In genomic region chr2:237628482-237629187, GRCh38 we compare ENCODE assay signal across 9 cellular contexts. TPM values are rescaled to one million over a fixed set of nuclear protein-coding genes. Genes with fewer than 3 reads are reported as not detected.
DNase-seq lines count a peak whose midpoint lies in the region; ATAC-seq and TF ChIP-seq lines count a peak whose summit lies in the region.
"Had no signal": no experiment of that assay in that cellular context is flagged by ENCODE, and none has a peak within 500 bp of the region (broad histone marks: within the 10 kb centered on the region; RNA-seq: fewer than 3 reads in every experiment).

No MANE protein-coding gene starts in this region.

- TF ChIP-seq CTCF in PC-3 (conservative IDR thresholded peaks at IDR 0.05; ENCODE audit: low read depth, low read length) (no peak), epithelial cell of proximal tubule (conservative IDR thresholded peaks at IDR 0.05; ENCODE audit: low read depth, low read length) (no peak), osteoblast (IDR thresholded peaks at IDR 0.05; ENCODE audit: extremely low read depth, low read depth, low read length) (no peak), transverse colon (IDR thresholded peaks at IDR 0.05) (no peak)

- H4K20me1 ChIP-seq in BLaER1 treated with 17β-estradiol and CSF1 and Interleukin-3, amounts not matched to agents 10 nM and 100 nM = peaks cover 18 to 42% (median 32%) of the 10 kb centered on the region in 11 experiments; a peak in 20 of 22 replicates
- H4K20me1 ChIP-seq in PC-3 (ENCODE audit: low read length) (no peaks in the 10 kb centered on the region), osteoblast (ENCODE audit: insufficient read depth, low read length) (peaks cover 10% of the 10 kb centered on the region)

- peaks cover 0 to 10% (median 3%) of the 10 kb centered on the region in 11 experiments; a peak in 8 of 22 replicates for H3K9me3 ChIP-seq in BLaER1 treated with 17β-estradiol and CSF1 and Interleukin-3, amounts not matched to agents 10 nM and 100 nM (replicated peaks in 1 of 11)
- H3K9me3 ChIP-seq in PC-3 (ENCODE audit: low read length) = no peaks in the 10 kb centered on the region
- no peaks in the 10 kb centered on the region for H3K9me3 ChIP-seq in osteoblast (ENCODE audit: low read depth, low read length)
- no peaks in the 10 kb centered on the region for H3K9me3 ChIP-seq in transverse colon

- TF ChIP-seq EP300 in transverse colon (IDR thresholded peaks at IDR 0.05; ENCODE audit: low read depth) = no peak

- peak overlapping the region in 3 of 11 experiments; percentile 73 to 80 (median 73); a peak in 3 of 22 replicates for H3K27ac ChIP-seq in BLaER1 treated with 17β-estradiol and CSF1 and Interleukin-3, amounts not matched to agents 10 nM and 100 nM
- H3K27ac ChIP-seq in PC-3 (ENCODE audit: low read length) = no peak overlapping the region
- peak overlapping the region; percentile 31 for H3K27ac ChIP-seq in osteoblast (ENCODE audit: low read depth, low read length)
- no peak overlapping the region for H3K27ac ChIP-seq in transverse colon

- H3K27me3 ChIP-seq in BLaER1 treated with 17β-estradiol and CSF1 and Interleukin-3, amounts not matched to agents 10 nM and 100 nM = peaks cover 8 to 40% (median 37%) of the 10 kb centered on the region in 11 experiments; a peak in 21 of 22 replicates
- H3K27me3 ChIP-seq in PC-3 (ENCODE audit: low read length) (no peaks in the 10 kb centered on the region), osteoblast (ENCODE audit: insufficient read depth, low read length) (no peaks in the 10 kb centered on the region), transverse colon (peaks cover 24% of the 10 kb centered on the region)

- H2AFZ ChIP-seq in PC-3 (ENCODE audit: low read length) = peak overlapping the region; percentile 79
- H2AFZ ChIP-seq in osteoblast (ENCODE audit: low read length) = no peak overlapping the region

- CTCF ChIA-PET in PC-3 (lab: Charles Lee) = no interaction called here

- POLR2A ChIA-PET in PC-3 (lab: Charles Lee; ENCODE audit: unreplicated experiment) = no interaction called here

- H3F3A ChIP-seq in PC-3 (ENCODE audit: low read length, unreplicated experiment) = no peaks in the 10 kb centered on the region

- DNase-seq in PC-3 = no peak
- no peak for DNase-seq in epithelial cell of proximal tubule (ENCODE audit: low read depth)
- peak; percentile 68 for DNase-seq in osteoblast (ENCODE audit: insufficient read length, low spot score, missing footprints)
- no peak for DNase-seq in NCI-H510A treated with DMSO at 0.1 percent for 48 hours (lab: John Stamatoyannopoulos, UW)
- no peak for DNase-seq in transverse colon
- no peak for DNase-seq in NCI-H526 (lab: John Stamatoyannopoulos, UW)
- DNase-seq in central memory CD4-positive, alpha-beta T cell = no peak
- DNase-seq: activated CD8-positive, alpha-beta memory T cell treated with anti-CD3 and anti-CD28 coated beads for 24 hours had no signal

- TF ChIP-seq POLR2A in transverse colon (IDR thresholded peaks at IDR 0.05) = no peak

- H3K4me3 ChIP-seq in BLaER1 treated with 17β-estradiol and CSF1 and Interleukin-3, amounts not matched to agents 10 nM and 100 nM = peak overlapping the region; percentile 75 to 87 (median 82)
- H3K4me3 ChIP-seq in PC-3 (ENCODE audit: low read length) (peak overlapping the region; percentile 84), epithelial cell of proximal tubule (ENCODE audit: low read depth, low read length) (peak overlapping the region; percentile 67), osteoblast (ENCODE audit: insufficient read depth, low read length) (peak overlapping the region; percentile 80), transverse colon (peak overlapping the region in 2 of 4 donors; percentile 66 to 73)

- H3K4me2 ChIP-seq in BLaER1 treated with 17β-estradiol and CSF1 and Interleukin-3, amounts not matched to agents 10 nM and 100 nM = peak overlapping the region; percentile 89 to 100 (median 97)
- H3K4me2 ChIP-seq in PC-3 (ENCODE audit: low read length) = peak overlapping the region; percentile 94
- peak overlapping the region; percentile 97 for H3K4me2 ChIP-seq in osteoblast (ENCODE audit: insufficient read depth, low read length)

- peak overlapping the region; percentile 77 to 90 (median 84); a peak in 21 of 22 replicates for H3K9ac ChIP-seq in BLaER1 treated with 17β-estradiol and CSF1 and Interleukin-3, amounts not matched to agents 10 nM and 100 nM
- peak overlapping the region; percentile 48 for H3K9ac ChIP-seq in PC-3 (ENCODE audit: low read length)

- in situ Hi-C loops in transverse colon (cut with MboI; ENCODE audit: low pct_ligation_motif_present in 1 of 4, low pct_unique_long_range_greater_than_20kb in 1 of 4, low sequenced_read_pairs in 3 of 4) = no loop called here

- no peaks in the 10 kb centered on the region for H3K9me2 ChIP-seq in PC-3 (replicated peaks; ENCODE audit: low read length)

- ATAC-seq in PC-3 = no peak

- peaks cover 12% of the 10 kb centered on the region for H3K79me2 ChIP-seq in PC-3 (ENCODE audit: low read length)
- peaks cover 50% of the 10 kb centered on the region for H3K79me2 ChIP-seq in osteoblast (ENCODE audit: insufficient read depth, low read length)

- H3K4me1 ChIP-seq in BLaER1 treated with 17β-estradiol and CSF1 and Interleukin-3, amounts not matched to agents 10 nM and 100 nM = peaks cover 67 to 92% (median 81%) of the 10 kb centered on the region in 10 experiments
- H3K4me1 ChIP-seq in PC-3 (ENCODE audit: insufficient read depth, low read length) = peaks cover 10% of the 10 kb centered on the region; the same call in 1 of the 2 replicates
- H3K4me1 ChIP-seq in osteoblast (ENCODE audit: insufficient read depth, low read length) = peaks cover 22% of the 10 kb centered on the region
- H3K4me1 ChIP-seq in transverse colon = peaks cover 9 to 22% (median 13%) of the 10 kb centered on the region in 4 donors

- no TSS peak for BruUV-seq in PC-3 (replicated peaks; lab: Mats Ljungman, UMichigan)

- intact Hi-C loops in PC-3 (cut with micrococcal nuclease) (no loop called here), transverse colon (cut with DNase I; ENCODE audit: low total_unique reads) (loop anchor here (5.0 to 10.0 kb wide), 2 partner anchors 34 to 116 kb away; no protein-coding TSS in a partner anchor)

- WGBS in transverse colon (ENCODE audit: low coverage in 1 of 2), 2 donors = 76 to 80% methylated on average over 7 to 10 of the region's 10 CpGs

- peaks cover 14 to 23% (median 21%) of the 10 kb centered on the region in 11 experiments; a peak in 20 of 22 replicates for H3K36me3 ChIP-seq in BLaER1 treated with 17β-estradiol and CSF1 and Interleukin-3, amounts not matched to agents 10 nM and 100 nM
- no peaks in the 10 kb centered on the region for H3K36me3 ChIP-seq in PC-3 (ENCODE audit: low read depth, low read length)
- no peaks in the 10 kb centered on the region for H3K36me3 ChIP-seq in osteoblast (ENCODE audit: insufficient read depth, low read length)
- no peaks in the 10 kb centered on the region for H3K36me3 ChIP-seq in transverse colon

RNA-seq across cellular contexts. Expression of gene LRRFIP1, which starts 1.2 kb away (rescaled TPM):
- total RNA-seq in PC-3 (2014; rRNA removed) = 87.8 and 106 TPM in 2 replicates
- total RNA-seq in epithelial cell of proximal tubule = 69.0 and 81.9 TPM in 2 replicates
- 48.3 and 51.8 TPM in 2 replicates for total RNA-seq in osteoblast
- total RNA-seq in transverse colon = 100 to 1,000 TPM in 3 of 4 donors, 10 to 100 TPM in 1; 98.5 to 147 (median 122) TPM

RNA-seq across cellular contexts. Expression of gene RAB17, which starts 38.1 kb away (rescaled TPM):
- total RNA-seq in PC-3 (2014; rRNA removed) (28.9 and 52.2 TPM in 2 replicates), epithelial cell of proximal tubule (0.94 and 6.1 TPM in 2 replicates), osteoblast (0.36 TPM in 1 of 2 replicates, not detected in the other), transverse colon (100 to 1,000 TPM in 1 of 4 donors, 10 to 100 TPM in 3; 25.1 to 104 (median 65.6) TPM)
